Comparison of ENCODE assay signal across 8 cellular contexts in the genomic region with DNA sequence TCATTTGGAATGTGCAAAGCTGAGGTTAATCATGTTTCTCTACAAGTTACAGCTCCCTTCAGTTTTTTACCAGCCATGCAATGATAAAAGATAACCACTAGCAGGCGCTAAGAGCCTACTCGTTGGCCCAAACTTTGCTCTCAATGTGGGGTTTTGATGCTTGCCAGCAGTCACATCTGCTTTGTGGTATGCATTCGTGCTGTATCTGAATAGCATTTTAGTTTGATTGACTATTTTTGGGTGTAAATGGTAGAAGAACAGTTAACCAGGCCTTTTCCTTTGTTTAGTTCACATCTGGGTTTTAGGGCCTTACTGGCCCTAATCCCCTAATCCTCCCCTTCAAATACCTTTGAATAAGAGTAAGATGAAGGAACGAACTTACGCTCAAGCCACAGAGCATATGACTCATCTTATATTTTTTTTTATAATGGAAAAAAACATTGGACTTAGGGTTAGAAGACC. TPM values are rescaled to one million over a fixed set of nuclear protein-coding genes. Genes with fewer than 3 reads are reported as not detected.
A peak's percentile ranks its signal among the peaks of the same experiment; 100 is the strongest.
DNase-seq lines count a peak whose midpoint lies in the region; ATAC-seq and TF ChIP-seq lines count a peak whose summit lies in the region.

No MANE protein-coding gene starts in this region.

- no peak overlapping the region for H3K27ac ChIP-seq in tibial artery

- H3K4me1 Mint-ChIP-seq in T-cell, result peaks cover 8 to 10% (median 9%) of the 10 kb centered on the region in 3 donors

- peaks cover 0 to 14% of the 10 kb centered on the region in 2 donors for H3K27me3 ChIP-seq in tibial artery

- no peaks in the 10 kb centered on the region for H3K36me3 Mint-ChIP-seq in T-cell

- DNase-seq in Daoy (ENCODE audit: low read depth) (peak; percentile 82), H4 (ENCODE audit: low spot score) (peak; percentile 85), NCI-H187 (lab: John Stamatoyannopoulos, UW) (peak; percentile 28 to 35), T-cell (peak in 18 of 34 experiments; percentile 9 to 30 (median 21)), dedifferentiated amniotic fluid mesenchymal stem cell (ENCODE audit: extremely low spot score) (peak; percentile 89), medulla oblongata (ENCODE audit: extremely low spot score) (peak; percentile 88), tibial artery (no peak)

- H3K4me1 ChIP-seq in tibial artery, result peaks cover 3 to 15% (median 11%) of the 10 kb centered on the region in 4 donors

- H3K4me3 ChIP-seq in tibial artery, result no peak overlapping the region

- no peak overlapping the region for H3K4me3 Mint-ChIP-seq in T-cell

- POLR2A ChIA-PET in T-cell (lab: Charles Lee), result no interaction called here

- peak; percentile 49 to 68 (median 58) for ATAC-seq in T-cell (replicated peaks in 1 of 4)
- no peak for ATAC-seq in HG03045 (IDR thresholded peaks at IDR 0.05; ENCODE audit: unreplicated experiment)

- H3K27me3 Mint-ChIP-seq in T-cell, result peaks cover 23 to 25% of the 10 kb centered on the region in 2 donors

- CTCF ChIA-PET in T-cell (lab: Charles Lee), result interaction anchor here (0.5 to 1.8 kb wide), 27 partner anchors 16 to 1358 kb away, joined by 3 to 18 read pairs (median 4); a partner anchor contains a TSS

- H3K9me3 Mint-ChIP-seq in T-cell, result no peaks in the 10 kb centered on the region

- no peaks in the 10 kb centered on the region for H3K36me3 ChIP-seq in tibial artery

- H3K27ac Mint-ChIP-seq in T-cell, result no peak overlapping the region

- H3K9me3 ChIP-seq in tibial artery, result no peaks in the 10 kb centered on the region

- TF ChIP-seq CTCF in tibial artery (IDR thresholded peaks at IDR 0.05), result peak; percentile 81 to 85

- intact Hi-C loops in tibial artery (cut with DNase I; ENCODE audit: low total_unique reads), result loop anchor here (5.0 kb wide), 1 partner anchor 102 kb away; no protein-coding TSS in a partner anchor

RNA-seq across cellular contexts. Expression of a gene that starts 4.4 kb away (rescaled TPM):
- total RNA-seq in Daoy (2014; rRNA removed; shearing (Covaris generic)), result 14.9 and 15.8 TPM in 2 replicates
- 0.06 TPM in 1 of 2 replicates, not detected in the other for total RNA-seq in H4 (2014; rRNA removed; shearing (Covaris generic))
- under 1 TPM in 3 of 5 donors, not detected in 2; 0.51 to 0.76 (median 0.70) TPM for total RNA-seq in T-cell

RNA-seq across cellular contexts. Expression of a gene that starts 56.7 kb away (rescaled TPM):
- 34.4 and 39.9 TPM in 2 replicates for total RNA-seq in Daoy (2014; rRNA removed; shearing (Covaris generic))
- 36.4 and 43.0 TPM in 2 replicates for total RNA-seq in H4 (2014; rRNA removed; shearing (Covaris generic))
- total RNA-seq in T-cell, result 10 to 100 TPM; 69.1 to 97.7 (median 78.5) TPM

Comparison
In these comparisons a context has a peak if more than half of its experiments do, and no peak if none do; other contexts are left out.
1. DNase-seq: peak in Daoy (single experiment), H4 (single experiment), NCI-H187 (2 of 2), T-cell (18 of 34), dedifferentiated amniotic fluid mesenchymal stem cell (single experiment) and medulla oblongata (single experiment); none in tibial artery (0 of 2).